8 cellular contexts compared by ENCODE assay signal in the genomic region with DNA sequence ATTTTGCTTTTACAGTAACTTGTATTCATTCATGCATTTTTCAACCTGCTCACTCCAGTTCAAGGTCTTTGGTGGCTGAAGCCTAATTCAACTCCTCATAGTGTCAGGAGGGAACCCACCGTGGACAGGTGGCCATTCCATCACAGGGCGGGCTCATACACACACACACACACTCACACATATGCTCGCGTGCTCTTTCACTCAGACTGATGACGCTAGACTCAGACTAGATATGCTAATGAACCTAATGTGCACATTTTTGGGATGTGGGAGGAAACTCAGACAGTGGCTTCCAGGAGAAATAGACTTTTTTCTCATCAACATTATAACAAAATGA. TPM values are rescaled to one million over a fixed set of nuclear protein-coding genes. Genes with fewer than 3 reads are reported as not detected.
DNase-seq lines count a peak whose midpoint lies in the region; ATAC-seq and TF ChIP-seq lines count a peak whose summit lies in the region.

No MANE protein-coding gene starts in this region.

- WGBS in aorta, 2 donors, result 15% methylated on average over 5 of the region's 5 CpGs

- H3K9me3 ChIP-seq in SK-N-MC (ENCODE audit: low read depth, low read length), result peaks cover 6% of the 10 kb centered on the region; the same call in 1 of the 2 replicates
- no peaks in the 10 kb centered on the region for H3K9me3 ChIP-seq in aorta (ENCODE audit: control insufficient read depth, low read length)

- H3K4me1 ChIP-seq in aorta (ENCODE audit: control insufficient read depth in 1 of 2, insufficient read depth in 2 of 2, low read length in 2 of 2), result no peaks in the 10 kb centered on the region

- peak overlapping the region; percentile 93 for H3K27ac ChIP-seq in SK-N-MC
- no peak overlapping the region for H3K27ac ChIP-seq in aorta (ENCODE audit: low read depth in 1 of 2, low read length in 2 of 2)

- H3K36me3 Mint-ChIP-seq in neural crest cell (ENCODE audit: low read depth), result peaks cover 15% of the 10 kb centered on the region

- peak overlapping the region; percentile 85 for H3K4me3 Mint-ChIP-seq in neural crest cell

- H3K27me3 ChIP-seq in aorta (ENCODE audit: control insufficient read depth in 1 of 2, insufficient read depth in 2 of 2, low read length in 1 of 2), result no peaks in the 10 kb centered on the region

- H3K36me3 ChIP-seq in SK-N-MC (ENCODE audit: insufficient read depth, low read length) (no peaks in the 10 kb centered on the region), aorta (ENCODE audit: control insufficient read depth in 1 of 2, insufficient read depth in 2 of 2, low read length in 1 of 2) (no peaks in the 10 kb centered on the region)

- DNase-seq in Daoy (ENCODE audit: low read depth) (peak; percentile 33), SK-N-MC (ENCODE audit: low read depth, low spot score) (no peak), erythroblast (lab: John Stamatoyannopoulos, UW) (peak; percentile 75 to 76), neural crest cell (ENCODE audit: low read depth, low spot score) (no peak), aorta (no peak), NCI-H187 (lab: John Stamatoyannopoulos, UW) (no peak), HK-2 (ENCODE audit: unreplicated experiment) (no peak)

- H3K27ac Mint-ChIP-seq in neural crest cell (ENCODE audit: unreplicated experiment), result peak overlapping the region; percentile 68

- peaks cover 7% of the 10 kb centered on the region for H3K9me3 Mint-ChIP-seq in neural crest cell

- peak; percentile 30 for ATAC-seq in HG02571 (IDR thresholded peaks at IDR 0.05; ENCODE audit: unreplicated experiment)
- ATAC-seq in aorta (ENCODE audit: low FRiP score), result no peak

- peaks cover 29% of the 10 kb centered on the region for H3K4me1 Mint-ChIP-seq in neural crest cell

- H3K27me3 Mint-ChIP-seq in neural crest cell (ENCODE audit: low read depth), result peaks cover 25% of the 10 kb centered on the region

- peak overlapping the region; percentile 75 for H3K9ac ChIP-seq in SK-N-MC (ENCODE audit: insufficient read length)

- H3K4me3 ChIP-seq in SK-N-MC, result peak overlapping the region; percentile 88
- H3K4me3 ChIP-seq in aorta (ENCODE audit: low read length in 2 of 2), result peak overlapping the region in 1 of 2 donors; percentile 63

- TF ChIP-seq CTCF in neural crest cell (conservative IDR thresholded peaks at IDR 0.05), result no peak

- peak; percentile 36 for TF ChIP-seq POLR2A in erythroblast (IDR thresholded peaks at IDR 0.05; ENCODE audit: low read length)

- intact Hi-C loops in aorta (cut with DNase I), result loop anchor here in 1 of 2 donors (10.0 kb wide), 1 partner anchor 118 kb away; no protein-coding TSS in a partner anchor

RNA-seq across cellular contexts. Expression of a gene that starts 56.7 kb away (rescaled TPM):
- 114 and 117 TPM in 2 replicates for total RNA-seq in Daoy (2014; rRNA removed; shearing (Covaris generic))
- total RNA-seq in neural crest cell (81.7 and 84.2 TPM in 2 replicates), aorta (10 to 100 TPM; 42.0 to 56.0 TPM)
- 10 to 100 TPM; 19.3 to 38.8 TPM for polyA plus RNA-seq in aorta

Comparison
In these comparisons a context has a peak if more than half of its experiments do, and no peak if none do; other contexts are left out.
1. DNase-seq: peak in Daoy (single experiment) and erythroblast (2 of 2); none in SK-N-MC (single experiment), neural crest cell (single experiment), aorta (0 of 2), NCI-H187 (0 of 2) and HK-2 (single experiment).